Comparison of ENCODE assay signal across 1 cellular context in genomic region chr2:74119912-74120825, GRCh38.
TF ChIP-seq lines count a peak whose summit lies in the region.

No MANE protein-coding gene starts in this region.

TF ChIP-seq in SK-N-SH treated with all-trans-retinoic acid at 6 μM for 48 hours, 23 proteins besides CTCF, POLR2A, EP300 and RAD21 (continued from another document):
- TF ChIP-seq TSHZ2 (CRISPR knock-in tag; IDR thresholded peaks at IDR 0.05) (peak; percentile 82; the same call in 1 of the 2 replicates), ZNF8 (CRISPR knock-in tag; IDR thresholded peaks at IDR 0.05) (0 out of 2 replicates have a peak, but pooled peaks have one; percentile 14), GLIS3 (CRISPR knock-in tag; IDR thresholded peaks at IDR 0.05) (no peak)
